5 cellular contexts compared by ENCODE assay signal in genomic region chr12:18355429-18355828, GRCh38.
"Had no signal": no experiment of that assay in that cellular context is flagged by ENCODE, and none has a peak within 500 bp of the region (broad histone marks: within the 10 kb centered on the region; RNA-seq: fewer than 3 reads in every experiment).

No MANE protein-coding gene starts in this region.

- ATAC-seq: GM23338, K562 had no signal

- DNase-seq: H9, HCEC 1CT, IMR-90 had no signal

- H3K4me2 ChIP-seq: GM23338 had no signal

- H2AFZ ChIP-seq: GM23338 had no signal

- H3K4me3 ChIP-seq: GM23338, K562 had no signal
